Comparison of ENCODE assay signal across 25 cellular contexts in the genomic region with DNA sequence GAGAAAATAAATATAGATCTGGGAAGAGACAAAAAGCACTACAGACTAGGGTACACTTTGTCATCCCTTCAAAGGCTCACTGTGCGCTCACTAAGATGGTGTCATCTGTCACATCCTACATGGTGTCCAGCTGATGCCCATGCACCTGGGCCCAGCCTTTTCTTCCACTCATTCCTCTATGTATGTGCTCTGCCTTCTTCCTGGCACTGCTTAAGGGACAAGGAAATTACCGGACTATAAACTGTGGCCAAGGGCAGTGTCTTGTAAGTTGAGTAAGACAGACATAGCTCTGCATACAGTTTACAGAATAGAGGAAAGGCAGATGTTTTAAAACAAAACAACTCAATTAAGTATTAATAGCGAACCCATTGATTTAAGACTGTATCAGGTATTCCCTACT.
"Had no signal": no experiment of that assay in that cellular context is flagged by ENCODE, and none has a peak within 500 bp of the region (broad histone marks: within the 10 kb centered on the region; RNA-seq: fewer than 3 reads in every experiment).

No MANE protein-coding gene starts in this region.

- H3K9me3 ChIP-seq: heart left ventricle, right lobe of liver, thyroid gland had no signal

- H3K4me3 ChIP-seq: coronary artery, dorsolateral prefrontal cortex, heart left ventricle, lung, right lobe of liver, skin epidermis, thyroid gland had no signal

- H3K36me3 ChIP-seq: right lobe of liver, thyroid gland had no signal

- H3K27me3 Mint-ChIP-seq: activated naive CD8-positive, alpha-beta T cell had no signal

- H3K27ac Mint-ChIP-seq: activated naive CD8-positive, alpha-beta T cell; activated T-cell treated with anti-CD3 and anti-CD28 coated beads, Interleukin-2, amount 50 U/mL, for 72 hours; natural killer cell had no signal

- H3K4me3 Mint-ChIP-seq: activated naive CD8-positive, alpha-beta T cell; activated T-cell treated with anti-CD3 and anti-CD28 coated beads, Interleukin-2, amount 50 U/mL, for 72 hours; immature natural killer cell; mesothelial cell of epicardium; natural killer cell; stimulated activated naive CD8-positive, alpha-beta T cell treated with anti-CD3 and anti-CD28 coated beads, Interleukin-15, amount 100 ng/mL, for 72 hours had no signal

- H3K27me3 ChIP-seq: heart left ventricle, right lobe of liver, thyroid gland had no signal

- H3K9me3 Mint-ChIP-seq: activated T-cell treated with anti-CD3 and anti-CD28 coated beads, Interleukin-2, amount 50 U/mL, for 72 hours; immature natural killer cell; mesothelial cell of epicardium; natural killer cell; stimulated activated naive CD8-positive, alpha-beta T cell treated with anti-CD3 and anti-CD28 coated beads, Interleukin-15, amount 100 ng/mL, for 72 hours had no signal

- H3K27ac ChIP-seq: coronary artery, right lobe of liver, skin epidermis had no signal

- ATAC-seq: activated T-cell treated with anti-CD3 and anti-CD28 coated beads, Interleukin-2, amount 50 U/mL, for 72 hours; heart left ventricle; natural killer cell; right lobe of liver; stimulated activated naive CD8-positive, alpha-beta T cell treated with anti-CD3 and anti-CD28 coated beads, Interleukin-15, amount 100 ng/mL, for 72 hours had no signal

- DNase-seq: activated CD4-positive, alpha-beta T cell treated with anti-CD3 and anti-CD28 coated beads for 4 hours; activated CD4-positive, alpha-beta T cell treated with anti-CD3 and anti-CD28 coated beads, Interleukin-2, amount 50 U/mL, for 4 hours; activated naive CD4-positive, alpha-beta T cell; activated T-cell treated with anti-CD3 and anti-CD28 coated beads for 4 hours; activated T-cell treated with anti-CD3 and anti-CD28 coated beads, Interleukin-2, amount 50 U/mL, for 72 hours; anterior cingulate cortex; cerebellar nuclear complex; dorsolateral prefrontal cortex; effector memory CD4-positive, alpha-beta T cell; heart left ventricle; hypothalamus; immature natural killer cell; kidney; natural killer cell; right lobe of liver; stimulated activated CD4-positive, alpha-beta T cell treated with anti-CD3 and anti-CD28 coated beads, Interleukin-12 subunit alpha, Interleukin-12 subunit beta, amount 100 ng/mL, for 4 hours; stimulated activated CD4-positive, alpha-beta T cell treated with anti-CD3 and anti-CD28 coated beads, Interleukin-4, amount 100 ng/mL, for 1 hour; stimulated activated naive CD8-positive, alpha-beta T cell treated with anti-CD3 and anti-CD28 coated beads, Interleukin-15, amount 100 ng/mL, for 72 hours; T-helper 9 cell; thyroid gland had no signal

- H3K36me3 Mint-ChIP-seq: activated naive CD8-positive, alpha-beta T cell; mesothelial cell of epicardium; natural killer cell had no signal
